ENCODE assay signal across 2 cellular contexts in genomic region chr10:21558984-21559383, GRCh38. TPM values are rescaled to one million over a fixed set of nuclear protein-coding genes. Genes with fewer than 3 reads are reported as not detected.
"Had no signal": no experiment of that assay in that cellular context is flagged by ENCODE, and none has a peak within 500 bp of the region (broad histone marks: within the 10 kb centered on the region; RNA-seq: fewer than 3 reads in every experiment).

No MANE protein-coding gene starts in this region.

RNA-seq across cellular contexts. Expression of gene SKIDA1, which starts 33.5 kb away (rescaled TPM):
- total RNA-seq: GM23248, HT-29 had no signal
